Comparison of ENCODE assay signal across 2 cellular contexts in the genomic region with DNA sequence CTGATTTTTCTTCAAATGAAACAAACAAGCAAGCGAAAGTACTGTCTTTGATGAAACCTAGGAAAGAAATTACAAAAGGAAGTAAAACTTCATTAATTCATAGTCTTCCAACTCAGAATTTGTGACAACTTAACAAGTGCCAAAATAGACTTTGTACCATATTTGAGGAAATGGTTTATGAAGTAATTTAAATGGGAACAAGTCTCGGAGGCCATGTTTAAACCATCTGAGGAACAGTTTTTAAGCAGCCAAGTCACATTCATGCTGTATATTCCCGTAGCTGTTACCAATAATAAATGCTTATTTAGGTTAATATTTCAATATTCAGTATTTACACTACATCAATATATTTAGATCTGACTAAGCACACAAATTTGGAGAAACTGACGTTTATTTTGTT.
A peak's percentile ranks its signal among the peaks of the same experiment; 100 is the strongest.
TF ChIP-seq lines count a peak whose summit lies in the region.

No MANE protein-coding gene starts in this region.

TF ChIP-seq in liver, 16 proteins besides CTCF, POLR2A, EP300 and RAD21:
- peak; percentile 68 for TF ChIP-seq YY1 (IDR thresholded peaks at IDR 0.05)
- no peak for TF ChIP-seq FOXA2 (IDR thresholded peaks at IDR 0.05)
TF ChIP-seq in liver: peak in this region for 1.

TF ChIP-seq in HepG2, 621 proteins besides CTCF, POLR2A, EP300 and RAD21:
- no peak for TF ChIP-seq HDAC6 (IDR thresholded peaks at IDR 0.05; ENCODE audit: low read depth, low read length)
- TF ChIP-seq AGO2 (optimal IDR thresholded peaks at IDR 0.05; ENCODE audit: low read depth, low read length) = no peak
- TF ChIP-seq BATF2 (CRISPR knock-in tag; IDR thresholded peaks at IDR 0.05) = no peak
- TF ChIP-seq KDM5A (IDR thresholded peaks at IDR 0.05; ENCODE audit: borderline replicate concordance, low read length) = no peak
- no peak for TF ChIP-seq KAT8 (CRISPR knock-in tag; IDR thresholded peaks at IDR 0.05)
- no peak for TF ChIP-seq RCOR2 (CRISPR knock-in tag; IDR thresholded peaks at IDR 0.05)
- TF ChIP-seq ELF1 (CRISPR knock-in tag; IDR thresholded peaks at IDR 0.05) = no peak
- TF ChIP-seq MAFG (CRISPR knock-in tag; IDR thresholded peaks at IDR 0.05) = no peak
- no peak for TF ChIP-seq JARID2 (CRISPR knock-in tag; IDR thresholded peaks at IDR 0.05; ENCODE audit: insufficient replicate concordance)
- TF ChIP-seq ZNF839 (CRISPR knock-in tag; IDR thresholded peaks at IDR 0.05; ENCODE audit: borderline replicate concordance) = no peak
- TF ChIP-seq ZNF326 (CRISPR knock-in tag; IDR thresholded peaks at IDR 0.05; ENCODE audit: borderline replicate concordance) = no peak
- TF ChIP-seq PBX2 (CRISPR knock-in tag; IDR thresholded peaks at IDR 0.05) = no peak
- no peak for TF ChIP-seq ZNF225 (CRISPR knock-in tag; IDR thresholded peaks at IDR 0.05)
- TF ChIP-seq CENPT (CRISPR knock-in tag; IDR thresholded peaks at IDR 0.05; ENCODE audit: low read depth) = no peak
- no peak for TF ChIP-seq ZNF782 (CRISPR knock-in tag; IDR thresholded peaks at IDR 0.05; ENCODE audit: borderline replicate concordance)
- no peak for TF ChIP-seq KDM2A (CRISPR knock-in tag; IDR thresholded peaks at IDR 0.05; ENCODE audit: borderline replicate concordance, low read depth)
- TF ChIP-seq SMAD9 (CRISPR knock-in tag; IDR thresholded peaks at IDR 0.05) = no peak
- no peak for TF ChIP-seq KLF12 (CRISPR knock-in tag; IDR thresholded peaks at IDR 0.05; ENCODE audit: borderline replicate concordance)
- TF ChIP-seq MLLT10 (CRISPR knock-in tag; IDR thresholded peaks at IDR 0.05) = no peak
- TF ChIP-seq ATF2 (CRISPR knock-in tag; IDR thresholded peaks at IDR 0.05) = no peak
TF ChIP-seq in HepG2: peak in this region for 0.
